ENCODE assay signal across 1 cellular context in genomic region chr3:188510366-188510765, GRCh38.
TF ChIP-seq lines count a peak whose summit lies in the region.

No MANE protein-coding gene starts in this region.

TF ChIP-seq in WTC11, 78 proteins besides CTCF, POLR2A, EP300 and RAD21 (continued from another document):
- TF ChIP-seq PRDM15 (CRISPR knock-in tag; IDR thresholded peaks at IDR 0.05) (no peak), ZNF121 (CRISPR knock-in tag; IDR thresholded peaks at IDR 0.05) (no peak), MYBL2 (CRISPR knock-in tag; IDR thresholded peaks at IDR 0.05) (no peak), SMAD4 (CRISPR knock-in tag; IDR thresholded peaks at IDR 0.05) (no peak), ARID4B (CRISPR knock-in tag; IDR thresholded peaks at IDR 0.05; ENCODE audit: borderline replicate concordance) (no peak), ESRRA (CRISPR knock-in tag; IDR thresholded peaks at IDR 0.05; ENCODE audit: borderline replicate concordance) (no peak), IRF1 (CRISPR knock-in tag; IDR thresholded peaks at IDR 0.05) (no peak)
